In genomic region chr5:160260006-160260775, GRCh38 we compare ENCODE assay signal across 20 cellular contexts. TPM values are rescaled to one million over a fixed set of nuclear protein-coding genes. Genes with fewer than 3 reads are reported as not detected.
DNase-seq lines count a peak whose midpoint lies in the region; ATAC-seq and TF ChIP-seq lines count a peak whose summit lies in the region.
"Had no signal": no experiment of that assay in that cellular context is flagged by ENCODE, and none has a peak within 500 bp of the region (broad histone marks: within the 10 kb centered on the region; RNA-seq: fewer than 3 reads in every experiment).

No MANE protein-coding gene starts in this region.

- no peaks in the 10 kb centered on the region for H3K9me2 ChIP-seq in Loucy (replicated peaks; ENCODE audit: low read depth, low read length)

- H3K9me3 Mint-ChIP-seq in progenitor cell of endocrine pancreas (ENCODE audit: low read depth), result no peaks in the 10 kb centered on the region
- no peaks in the 10 kb centered on the region for H3K9me3 Mint-ChIP-seq in natural killer cell
- H3K9me3 Mint-ChIP-seq: naive B cell had no signal

- H3K36me3 Mint-ChIP-seq in progenitor cell of endocrine pancreas (ENCODE audit: insufficient read depth) (peaks cover 16% of the 10 kb centered on the region), natural killer cell (no peaks in the 10 kb centered on the region)
- H3K36me3 Mint-ChIP-seq: naive B cell had no signal

- peaks cover 24% of the 10 kb centered on the region for H3K79me2 ChIP-seq in Loucy (ENCODE audit: insufficient read depth, low read length)
- no peaks in the 10 kb centered on the region for H3K79me2 ChIP-seq in fibroblast of lung (ENCODE audit: control insufficient read depth, insufficient read depth, low read length)

- intact Hi-C loops in natural killer cell (cut with micrococcal nuclease), result no loop called here

- H3K4me1 ChIP-seq in Loucy (ENCODE audit: insufficient read depth, low read length, poor library complexity, severe bottlenecking), result peaks cover 58% of the 10 kb centered on the region
- H3K4me1 ChIP-seq in fibroblast of lung (ENCODE audit: control insufficient read depth, extremely low read depth, insufficient read depth, low read length), result peaks cover 10% of the 10 kb centered on the region
- H3K4me1 ChIP-seq: body of pancreas, psoas muscle had no signal

- TF ChIP-seq CTCF in Loucy (conservative IDR thresholded peaks at IDR 0.05; ENCODE audit: low read length) (no peak), fibroblast of lung (conservative IDR thresholded peaks at IDR 0.05 in 1 of 2, IDR thresholded peaks at IDR 0.05 in 1 of 2; ENCODE audit: low read depth in 1 of 2, low read length in 2 of 2) (no peak), progenitor cell of endocrine pancreas (IDR thresholded peaks at IDR 0.05; ENCODE audit: unreplicated experiment) (no peak), natural killer cell (IDR thresholded peaks at IDR 0.05) (no peak)

- H3K4me3 ChIP-seq in Loucy (ENCODE audit: low read length, poor library complexity, severe bottlenecking), result peak overlapping the region; percentile 73
- no peak overlapping the region for H3K4me3 ChIP-seq in fibroblast of lung (replicated peaks in 1 of 4; ENCODE audit: control extremely low read depth in 1 of 4, insufficient read depth in 1 of 4, low read depth in 3 of 4, low read length in 4 of 4)
- H3K4me3 ChIP-seq: body of pancreas, dorsolateral prefrontal cortex, HAP-1, psoas muscle, SK-N-MC had no signal

- H3K9ac ChIP-seq in Loucy (ENCODE audit: low read depth, low read length, poor library complexity, severe bottlenecking), result peak overlapping the region; percentile 96
- H3K9ac ChIP-seq in fibroblast of lung (ENCODE audit: insufficient read depth, low read length), result peak overlapping the region; percentile 31

- H3K36me3 ChIP-seq in Loucy (ENCODE audit: insufficient read depth, low read length) (peaks cover 18% of the 10 kb centered on the region; the same call in 1 of the 2 replicates), fibroblast of lung (ENCODE audit: control insufficient read depth, insufficient read depth, low read length) (no peaks in the 10 kb centered on the region)
- H3K36me3 ChIP-seq: HAP-1 had no signal

- H3K27me3 Mint-ChIP-seq in progenitor cell of endocrine pancreas (no peaks in the 10 kb centered on the region), natural killer cell (ENCODE audit: low read depth in 2 of 2) (no peaks in the 10 kb centered on the region)

- H3K27me3 ChIP-seq in Loucy (ENCODE audit: insufficient read depth, low read length, poor library complexity, severe bottlenecking) (no peaks in the 10 kb centered on the region), fibroblast of lung (ENCODE audit: control insufficient read depth, insufficient read depth, low read length) (no peaks in the 10 kb centered on the region)
- H3K27me3 ChIP-seq: body of pancreas, dorsolateral prefrontal cortex had no signal

- no peak overlapping the region for H2AFZ ChIP-seq in Loucy (ENCODE audit: low read length)
- H2AFZ ChIP-seq in fibroblast of lung (ENCODE audit: low read length), result no peak overlapping the region

- H3K27ac ChIP-seq in fibroblast of lung (ENCODE audit: insufficient read depth, low read length), result peak overlapping the region; percentile 59
- H3K27ac ChIP-seq: body of pancreas, psoas muscle, SK-N-MC had no signal

- peak overlapping the region; percentile 96 for H3K27ac Mint-ChIP-seq in progenitor cell of endocrine pancreas
- peak overlapping the region in 1 of 2 donors; percentile 63 for H3K27ac Mint-ChIP-seq in natural killer cell

- peaks cover 34% of the 10 kb centered on the region for H3K4me1 Mint-ChIP-seq in progenitor cell of endocrine pancreas (ENCODE audit: low read depth)
- H3K4me1 Mint-ChIP-seq in natural killer cell, result peaks cover 29% of the 10 kb centered on the region in 2 donors

- H3K9me3 ChIP-seq in Loucy (ENCODE audit: insufficient read depth, low read depth, low read length), result no peaks in the 10 kb centered on the region
- no peaks in the 10 kb centered on the region for H3K9me3 ChIP-seq in fibroblast of lung (ENCODE audit: control insufficient read depth, insufficient read depth, low read depth, low read length)
- H3K9me3 ChIP-seq: body of pancreas, HAP-1, psoas muscle had no signal

- peak; percentile 17 for DNase-seq in COLO668 (lab: John Stamatoyannopoulos, UW; ENCODE audit: unreplicated experiment)
- DNase-seq in fibroblast of lung (ENCODE audit: low read depth in 2 of 2), result no peak
- DNase-seq in progenitor cell of endocrine pancreas (ENCODE audit: low spot score, unreplicated experiment), result no peak
- no peak for DNase-seq in stimulated activated CD4-positive, alpha-beta T cell treated with anti-CD3 and anti-CD28 coated beads, Interleukin-4, amount 100 ng/mL, for 24 hours
- DNase-seq in natural killer cell, result no peak
- no peak for DNase-seq in NCI-H510A treated with DMSO at 0.1 percent for 48 hours (lab: John Stamatoyannopoulos, UW)
- DNase-seq in NCI-H2196 treated with DMSO at 0.1 percent for 48 hours (lab: John Stamatoyannopoulos, UW; ENCODE audit: unreplicated experiment), result no peak
- DNase-seq: activated CD4-positive, alpha-beta T cell treated with anti-CD3 and anti-CD28 coated beads for 4 hours; activated naive CD4-positive, alpha-beta T cell treated with Interleukin-2 at 50 U/mL for 16 hours; activated T-cell treated with anti-CD3 and anti-CD28 coated beads for 4 hours; body of pancreas; hypothalamus; NCI-H524; psoas muscle had no signal

- H4K20me1 ChIP-seq in Loucy (ENCODE audit: insufficient read depth, low read length, poor library complexity, severe bottlenecking) (no peaks in the 10 kb centered on the region), fibroblast of lung (ENCODE audit: control insufficient read depth, extremely low read depth, insufficient read depth, low read length) (no peaks in the 10 kb centered on the region)

- ATAC-seq in natural killer cell, result no peak
- ATAC-seq: body of pancreas, psoas muscle had no signal

- H3K4me2 ChIP-seq in Loucy (ENCODE audit: low read depth, low read length, poor library complexity, severe bottlenecking) (peak overlapping the region; percentile 93), fibroblast of lung (ENCODE audit: extremely low read depth, insufficient read depth, low read length) (no peak overlapping the region)

- H3K4me3 Mint-ChIP-seq in progenitor cell of endocrine pancreas (ENCODE audit: low read depth) (no peak overlapping the region), natural killer cell (no peak overlapping the region)

- peaks cover 13% of the 10 kb centered on the region for H3F3A ChIP-seq in Loucy (ENCODE audit: low read depth)

RNA-seq across cellular contexts. Expression of gene FABP6, which starts 30.9 kb away (rescaled TPM):
- total RNA-seq in fibroblast of lung, result not detected in 2 replicates
- polyA plus RNA-seq in fibroblast of lung, result not detected in 2 replicates
- not detected in 2 replicates for polyA plus RNA-seq in fibroblast of lung (2012)
- not detected in 2 replicates for polyA minus RNA-seq in fibroblast of lung (ENCODE audit: low replicate concordance)
- total RNA-seq in progenitor cell of endocrine pancreas, result 0.55 TPM in 1 of 2 replicates, not detected in the other
- not detected for total RNA-seq in natural killer cell
- total RNA-seq: body of pancreas, MCF 10A had no signal

RNA-seq across cellular contexts. Expression of gene CCNJL, which starts 52.2 kb away (rescaled TPM):
- total RNA-seq in fibroblast of lung, result 0.26 TPM in 1 of 2 replicates, not detected in the other
- 0.68 and 0.73 TPM in 2 replicates for polyA plus RNA-seq in fibroblast of lung
- polyA plus RNA-seq in fibroblast of lung (2012), result 0.63 and 1.2 TPM in 2 replicates
- 0.33 and 4.7 TPM in 2 replicates for polyA minus RNA-seq in fibroblast of lung (ENCODE audit: low replicate concordance)
- 23.1 and 29.0 TPM in 2 replicates for total RNA-seq in progenitor cell of endocrine pancreas
- total RNA-seq in natural killer cell, result 10 to 100 TPM; 19.9 to 32.1 (median 20.7) TPM

Comparison
In these comparisons a context has a peak if more than half of its experiments do, and no peak if none do; other contexts are left out.
1. RNA of gene CCNJL, which starts 52.2 kb away (total RNA-seq): 23.1 to 29.0 TPM in progenitor cell of endocrine pancreas and 19.9 to 32.1 TPM in natural killer cell; 0.26 TPM in fibroblast of lung; every median in the first group is over 10 times any median in the second.